8 cellular contexts compared by ENCODE assay signal in genomic region chr19:57191141-57192063, GRCh38. TPM values are rescaled to one million over a fixed set of nuclear protein-coding genes. Genes with fewer than 3 reads are reported as not detected.
DNase-seq lines count a peak whose midpoint lies in the region.

TSS of gene ZNF264 (plus strand) at chr19:57191500. CDS start at chr19:57191914, 414 bp downstream.

- H3K9ac ChIP-seq in SK-N-MC (ENCODE audit: insufficient read length) = peak within 1 kb of the TSS; percentile 91

- H3K9me3 ChIP-seq in MG63 (peaks cover 15% of the 10 kb centered on the region), SK-N-MC (ENCODE audit: low read depth, low read length) (peaks cover 6% of the 10 kb centered on the region; the same call in 1 of the 2 replicates)

- peaks cover 4% of the 10 kb centered on the region for H3K27me3 Mint-ChIP-seq in activated naive CD4-positive, alpha-beta T cell treated with anti-CD3 and anti-CD28 coated beads, Interleukin-2, amount 50 U/mL, for 24 hours

- peak within 1 kb of the TSS; percentile 77 for H3K27ac ChIP-seq in SK-N-MC

- H3K4me1 Mint-ChIP-seq in activated naive CD4-positive, alpha-beta T cell treated with anti-CD3 and anti-CD28 coated beads, Interleukin-2, amount 50 U/mL, for 24 hours = peaks cover 35% of the 10 kb centered on the region

- H3K36me3 ChIP-seq in MG63 (peaks cover 38% of the 10 kb centered on the region), SK-N-MC (ENCODE audit: insufficient read depth, low read length) (peaks cover 40% of the 10 kb centered on the region)

- DNase-seq in ELR (ENCODE audit: low read depth) (peak; percentile 87), GOT3 (lab: John Stamatoyannopoulos, UW) (peak; percentile 47), MG63 (peak; percentile 96), SK-N-MC (ENCODE audit: low read depth, low spot score) (peak; percentile 35), glomerular endothelial cell (ENCODE audit: extremely low read depth, low read depth, low spot score) (peak; percentile 45), nucleus accumbens (lab: John Stamatoyannopoulos, UW) (peak in 55 of 56 donors; percentile 39 to 93 (median 81)), superior temporal gyrus (ENCODE audit: extremely low spot score) (peak; percentile 94)

- peaks cover 29% of the 10 kb centered on the region for H3K9me3 Mint-ChIP-seq in activated naive CD4-positive, alpha-beta T cell treated with anti-CD3 and anti-CD28 coated beads, Interleukin-2, amount 50 U/mL, for 24 hours

- peaks cover 51% of the 10 kb centered on the region for H3K36me3 Mint-ChIP-seq in activated naive CD4-positive, alpha-beta T cell treated with anti-CD3 and anti-CD28 coated beads, Interleukin-2, amount 50 U/mL, for 24 hours

- H3K27me3 ChIP-seq in MG63 = no peaks in the 10 kb centered on the region

- H3K4me3 ChIP-seq in MG63 = peak within 1 kb of the TSS; percentile 92
- H3K4me3 ChIP-seq in SK-N-MC = peak within 1 kb of the TSS; percentile 96

- peak within 1 kb of the TSS; percentile 98 for H3K27ac Mint-ChIP-seq in activated naive CD4-positive, alpha-beta T cell treated with anti-CD3 and anti-CD28 coated beads, Interleukin-2, amount 50 U/mL, for 24 hours

- peak within 1 kb of the TSS; percentile 94 for H3K4me3 Mint-ChIP-seq in activated naive CD4-positive, alpha-beta T cell treated with anti-CD3 and anti-CD28 coated beads, Interleukin-2, amount 50 U/mL, for 24 hours

RNA-seq across cellular contexts. Expression of gene ZNF264, which starts in this region (rescaled TPM):
- 11.2 and 24.6 TPM in 2 replicates for total RNA-seq in MG63 (2014; rRNA removed; shearing (Covaris generic); ENCODE audit: low replicate concordance)
- total RNA-seq in glomerular endothelial cell = 19.7 and 31.3 TPM in 2 replicates

Comparison
In these comparisons a context has a peak if more than half of its experiments do, and no peak if none do; other contexts are left out.
1. Peak in every context shown above with its lines: DNase-seq, H3K4me3 ChIP-seq and H3K27ac ChIP-seq.
2. DNase-seq: peak in every context shown above with its lines; median percentile 96 in MG63; 94 in superior temporal gyrus; 87 in ELR; 81 in nucleus accumbens; 47 in GOT3; 45 in glomerular endothelial cell; 35 in SK-N-MC.